8 cellular contexts compared by ENCODE assay signal in the genomic region with DNA sequence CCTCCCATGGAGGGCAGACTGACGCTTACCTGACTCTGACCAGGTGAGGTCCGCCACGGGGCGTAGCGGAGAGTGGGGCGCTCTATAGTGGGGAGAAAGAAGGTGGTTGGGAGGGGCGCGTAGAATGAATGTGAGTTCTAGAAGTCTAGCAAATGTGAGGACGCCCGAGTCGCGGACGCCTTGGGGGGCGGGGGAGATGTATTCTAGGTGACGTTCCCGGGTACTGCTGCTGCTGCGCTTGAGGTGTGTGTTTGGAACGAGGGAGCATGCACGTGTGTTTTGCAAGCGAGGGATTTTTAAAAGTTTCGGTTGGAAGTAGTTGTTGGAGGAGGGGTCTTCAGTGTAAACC. TPM values are rescaled to one million over a fixed set of nuclear protein-coding genes. Genes with fewer than 3 reads are reported as not detected.
DNase-seq lines count a peak whose midpoint lies in the region; ATAC-seq, FAIRE-seq and TF ChIP-seq lines count a peak whose summit lies in the region.

No MANE protein-coding gene starts in this region.

- BruUV-seq in GM12878 (replicated peaks; lab: Mats Ljungman, UMichigan), result no TSS peak

- TF ChIP-seq EP300 in GM12878 (IDR thresholded peaks at IDR 0.05; ENCODE audit: borderline replicate concordance in 1 of 2, control insufficient read depth in 1 of 2, low read depth in 2 of 2, low read length in 2 of 2), result no peak

- POLR2A ChIA-PET in GM12878 (lab: Charles Lee), result interaction anchor here (0.6 to 0.9 kb wide), 6 partner anchors 13 to 928 kb away, joined by 3 to 10 read pairs (median 4); no protein-coding TSS in a partner anchor

- no peaks in the 10 kb centered on the region for H3K4me1 ChIP-seq in GM12878 (ENCODE audit: control insufficient read depth, insufficient read depth, low read length)
- peaks cover 0 to 5% of the 10 kb centered on the region in 2 donors for H3K4me1 ChIP-seq in kidney (ENCODE audit: control insufficient read depth in 1 of 2, insufficient read depth in 1 of 2, low read depth in 1 of 2, low read length in 2 of 2)

- peak overlapping the region; percentile 96 for H2AFZ ChIP-seq in GM12878 (ENCODE audit: control insufficient read depth, low read depth, low read length)

- H3K4me3 ChIP-seq in GM12878, result peak overlapping the region; percentile 97
- H3K4me3 ChIP-seq in kidney (ENCODE audit: low read length in 2 of 2), result peak overlapping the region; percentile 95 to 96

- TF ChIP-seq CTCF in GM12878 (IDR thresholded peaks at IDR 0.05 in 2 of 3, conservative IDR thresholded peaks at IDR 0.05 in 1 of 3; ENCODE audit: control insufficient read depth in 2 of 3, extremely low read depth in 1 of 3, insufficient read depth in 1 of 3, low read depth in 3 of 3, low read length in 3 of 3) (no peak), kidney (IDR thresholded peaks at IDR 0.05; ENCODE audit: borderline replicate concordance, extremely low read depth, insufficient read depth) (no peak)

- SMC1A ChIA-PET in GM12878 (lab: Charles Lee; ENCODE audit: uncharacterized antibody, unreplicated experiment), result no interaction called here

- H3K9ac ChIP-seq in GM12878 (ENCODE audit: control insufficient read depth, insufficient read depth, low read length) (peak overlapping the region; percentile 85), kidney (ENCODE audit: low read length in 2 of 2) (peak overlapping the region; percentile 82 to 89)

- in situ Hi-C loops in GM12878 (cut with MboI), result loop anchor here (25.0 kb wide), 2 partner anchors 123 to 1823 kb away; partner anchors contain the start of genes MMADHC and NMI

- peak overlapping the region; percentile 77 for H3K4me2 ChIP-seq in GM12878 (ENCODE audit: control insufficient read depth, insufficient read depth)

- H3K27ac ChIP-seq in GM12878 (ENCODE audit: control insufficient read depth, insufficient read depth) (peak overlapping the region; percentile 91), kidney (ENCODE audit: low read depth in 2 of 2, low read length in 2 of 2) (peak overlapping the region; percentile 98)

- DNase-seq in DMS 273 treated with DMSO at 0.1 percent for 48 hours (lab: John Stamatoyannopoulos, UW) (peak; percentile 9), HT1080 (ENCODE audit: low read depth) (peak; percentile 35), T-helper 1 cell (peak; percentile 15 to 38 (median 28)), GM12878 (ENCODE audit: low read depth, low spot score) (no peak), kidney (no peak), NCI-H226 (no peak)
- peak; percentile 41 for DNase-seq in stimulated activated CD4-positive, alpha-beta T cell treated with anti-CD3 and anti-CD28 coated beads, Interleukin-4, amount 100 ng/mL, for 1 hour

- TF ChIP-seq RAD21 in GM12878 (IDR thresholded peaks at IDR 0.05; ENCODE audit: insufficient read depth, low read depth, low read length), result no peak

- H3K9me3 ChIP-seq in GM12878 (replicated peaks; ENCODE audit: control insufficient read depth, insufficient read depth, low read length) (no peaks in the 10 kb centered on the region), kidney (ENCODE audit: control insufficient read depth in 1 of 2, low read length in 2 of 2) (no peaks in the 10 kb centered on the region)

- no peaks in the 10 kb centered on the region for H3K27me3 ChIP-seq in GM12878 (replicated peaks in 1 of 2; ENCODE audit: control insufficient read depth in 2 of 2, insufficient read depth in 2 of 2, low read length in 1 of 2)

- 5% methylated on average over 21 of the region's 21 CpGs for WGBS in GM12878 (ENCODE audit: insufficient coverage, insufficient replicate concordance, low lambda C conversion rate, missing lambda C conversion rate)

- RAD21 ChIA-PET in GM12878 (lab: Charles Lee; ENCODE audit: unreplicated experiment), result interaction anchor here (0.7 kb wide), 1 partner anchor 47 kb away, joined by 3 read pairs; no protein-coding TSS in a partner anchor

- intact Hi-C loops in GM12878 (cut with micrococcal nuclease; ENCODE audit: unreplicated experiment) (no loop called here), kidney (cut with DNase I) (no loop called here)

- no peak for FAIRE-seq in GM12878 (lab: Jason Lieb, UNC)
- FAIRE-seq in kidney (lab: Jason Lieb, UNC), result no peak

- H4K20me1 ChIP-seq in GM12878 (ENCODE audit: control insufficient read depth, insufficient read depth), result no peaks in the 10 kb centered on the region

- H3K36me3 ChIP-seq in GM12878 (ENCODE audit: control insufficient read depth in 2 of 2, insufficient read depth in 2 of 2, low read length in 1 of 2) (peaks cover 0 to 16% of the 10 kb centered on the region in 2 experiments), kidney (ENCODE audit: control insufficient read depth in 1 of 2, insufficient read depth in 2 of 2, low read length in 2 of 2) (peaks cover 0 to 6% of the 10 kb centered on the region in 2 donors)

- ATAC-seq in GM21381 (IDR thresholded peaks at IDR 0.05; ENCODE audit: unreplicated experiment), result peak; percentile 32
- ATAC-seq in GM12878, result peak; percentile 63

- CTCF ChIA-PET in GM12878 (lab: Yijun Ruan, JAX), result interaction anchor here (0.6 to 0.9 kb wide), 3 partner anchors 23 to 764 kb away, joined by 3 to 4 read pairs (median 3); no protein-coding TSS in a partner anchor

- peaks cover 41% of the 10 kb centered on the region for H3K79me2 ChIP-seq in GM12878 (ENCODE audit: control insufficient read depth, insufficient read depth, low read length)

- TF ChIP-seq POLR2A in GM12878 (IDR thresholded peaks at IDR 0.05; ENCODE audit: low read depth, low read length), result no peak

TF ChIP-seq in GM12878, 131 proteins besides CTCF, POLR2A, EP300 and RAD21 (continues in another document):
- TF ChIP-seq HDAC2 (IDR thresholded peaks at IDR 0.05) (no peak), USF1 (IDR thresholded peaks at IDR 0.05; ENCODE audit: borderline replicate concordance, extremely low read length, insufficient read depth, low read depth, low read length) (no peak)

RNA-seq across cellular contexts. Expression of gene RIF1, which starts 0.8 kb away (rescaled TPM):
- total RNA-seq in HT1080 (2014; rRNA removed; shearing (Covaris generic)), result 28.3 and 33.2 TPM in 2 replicates
- 8.0 and 8.4 TPM in 2 replicates for polyA plus RNA-seq in HT1080 (2015; cell fraction: cytosol; rRNA removed)
- 34.6 and 36.7 TPM in 2 replicates for polyA plus RNA-seq in HT1080 (2015; cell fraction: nucleus; rRNA removed)
- 193 and 199 TPM in 2 replicates for total RNA-seq in GM12878 (2013; cell fraction: nucleolus; rRNA removed)
- total RNA-seq in GM12878 (2014; rRNA removed) (36.8 and 42.2 TPM in 2 replicates), GM12878 (2014; rRNA removed; fragmentation: Illumina TruSeq; extraction: Trizol) (63.2 TPM in 2 replicates), GM12878 (2021) (44.2 and 50.9 TPM in 2 replicates), kidney (36.8 TPM)
- polyA plus RNA-seq in GM12878 (2011; ENCODE audit: low read depth), result 4.3 TPM
- polyA plus RNA-seq in GM12878 (2011; rRNA removed) (23.9 and 38.8 TPM in 2 replicates), GM12878 (2014; fragmentation: Illumina TruSeq; extraction: Trizol) (32.0 and 40.5 TPM in 2 replicates), GM12878 (2014; fragmentation: Nextera tagmentation; extraction: Ambion mirVana) (1 to 10 TPM; 6.3 to 9.7 TPM), GM12878 (2014; rRNA removed) (11.7 and 11.8 TPM in 2 replicates), GM12878 (2016; fragmentation: Nextera tagmentation; extraction: Ambion mirVana) (10 to 100 TPM; 47.7 to 47.8 TPM), kidney (ENCODE audit: insufficient read depth, low read depth, low replicate concordance) (2.4 TPM)
- 7.2 and 9.1 TPM in 2 replicates for polyA plus RNA-seq in GM12878 (2011; cell fraction: cytosol; rRNA removed)
- 24.6 and 26.1 TPM in 2 replicates for polyA plus RNA-seq in GM12878 (2011; cell fraction: nucleus; rRNA removed)
- 7.5 and 11.5 TPM in 2 replicates for polyA plus RNA-seq in GM12878 (2012)
- 68.3 and 87.9 TPM in 2 replicates for polyA minus RNA-seq in GM12878 (2011; rRNA and poly(A)+ RNA removed)
- polyA minus RNA-seq in GM12878 (2011; cell fraction: cytosol; rRNA and poly(A)+ RNA removed), result 19.4 and 27.8 TPM in 2 replicates
- polyA minus RNA-seq in GM12878 (2011; cell fraction: nucleus; rRNA and poly(A)+ RNA removed), result 41.8 and 68.4 TPM in 2 replicates

RNA-seq across cellular contexts. Expression of gene TNFAIP6, which starts 53.1 kb away (rescaled TPM):
- 0.27 and 0.42 TPM in 2 replicates for total RNA-seq in HT1080 (2014; rRNA removed; shearing (Covaris generic))
- polyA plus RNA-seq in HT1080 (2015; cell fraction: cytosol; rRNA removed), result 0.28 and 0.71 TPM in 2 replicates
- 0.58 and 1.9 TPM in 2 replicates for polyA plus RNA-seq in HT1080 (2015; cell fraction: nucleus; rRNA removed)
- 2.0 and 2.9 TPM in 2 replicates for total RNA-seq in GM12878 (2013; cell fraction: nucleolus; rRNA removed)
- total RNA-seq in GM12878 (2014; rRNA removed) (0.68 and 1.7 TPM in 2 replicates), GM12878 (2014; rRNA removed; fragmentation: Illumina TruSeq; extraction: Trizol) (1.0 and 2.5 TPM in 2 replicates), GM12878 (2021) (0.82 and 1.3 TPM in 2 replicates), kidney (2.5 TPM)
- polyA plus RNA-seq in GM12878 (2011; ENCODE audit: low read depth), result not detected
- polyA plus RNA-seq in GM12878 (2011; rRNA removed) (5.7 and 7.6 TPM in 2 replicates), GM12878 (2014; fragmentation: Illumina TruSeq; extraction: Trizol) (1.3 and 1.6 TPM in 2 replicates), GM12878 (2014; fragmentation: Nextera tagmentation; extraction: Ambion mirVana) (1 to 10 TPM; 2.9 to 4.1 TPM), GM12878 (2014; rRNA removed) (0.85 and 1.2 TPM in 2 replicates), GM12878 (2016; fragmentation: Nextera tagmentation; extraction: Ambion mirVana) (1 to 10 TPM; 1.2 to 1.3 TPM), kidney (ENCODE audit: insufficient read depth, low read depth, low replicate concordance) (0.28 TPM)
- 1.1 and 1.9 TPM in 2 replicates for polyA plus RNA-seq in GM12878 (2011; cell fraction: cytosol; rRNA removed)
- polyA plus RNA-seq in GM12878 (2011; cell fraction: nucleus; rRNA removed), result 1.1 and 1.4 TPM in 2 replicates
- 0.25 and 0.57 TPM in 2 replicates for polyA plus RNA-seq in GM12878 (2012)
- polyA minus RNA-seq in GM12878 (2011; rRNA and poly(A)+ RNA removed), result 1.3 and 2.0 TPM in 2 replicates
- polyA minus RNA-seq in GM12878 (2011; cell fraction: cytosol; rRNA and poly(A)+ RNA removed), result 0.83 TPM in 1 of 2 replicates, not detected in the other
- polyA minus RNA-seq in GM12878 (2011; cell fraction: nucleus; rRNA and poly(A)+ RNA removed), result 0.36 and 0.77 TPM in 2 replicates

Comparison
In these comparisons a context has a peak if more than half of its experiments do, and no peak if none do; other contexts are left out.
1. DNase-seq: peak in DMS 273 treated with DMSO at 0.1 percent for 48 hours (single experiment), HT1080 (single experiment), T-helper 1 cell (5 of 5) and stimulated activated CD4-positive, alpha-beta T cell treated with anti-CD3 and anti-CD28 coated beads, Interleukin-4, amount 100 ng/mL, for 1 hour (single experiment); none in GM12878 (single experiment), kidney (single experiment) and NCI-H226 (single experiment).